Comparison of ENCODE assay signal across 10 cellular contexts in the genomic region with DNA sequence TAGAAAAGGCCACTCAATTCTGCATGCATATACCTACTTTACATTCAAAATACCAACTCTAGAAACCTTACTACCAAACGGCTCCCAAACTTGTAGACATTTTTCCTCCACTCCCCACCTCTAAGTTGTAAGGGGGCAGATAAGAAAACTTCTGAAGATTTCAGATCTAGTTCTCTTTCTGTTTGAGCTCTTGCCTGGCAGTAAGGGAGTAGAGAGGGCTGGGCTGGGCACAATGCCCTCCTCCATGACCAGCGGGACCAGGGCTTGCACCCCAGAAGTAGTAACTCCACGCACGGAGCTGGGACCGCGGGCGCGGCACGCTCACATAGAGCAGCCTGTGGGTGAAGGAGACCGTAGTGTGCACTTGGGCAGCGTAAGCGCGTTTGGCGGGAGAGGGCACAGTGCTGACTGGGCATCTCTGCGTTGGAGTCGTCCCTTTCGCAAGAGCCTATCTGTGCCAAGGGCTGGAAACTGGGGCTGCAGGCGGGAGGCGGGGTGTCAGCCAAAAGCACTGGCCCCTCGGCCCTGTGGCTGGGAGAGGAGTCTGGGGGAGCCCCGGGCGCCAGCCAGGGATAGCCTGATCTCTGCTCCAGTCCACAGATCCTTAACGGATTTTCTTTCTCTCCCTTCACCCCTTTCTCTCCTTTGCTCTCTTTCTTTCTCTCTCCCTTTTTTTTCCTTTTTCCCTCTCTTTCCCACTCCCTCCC. TPM values are rescaled to one million over a fixed set of nuclear protein-coding genes. Genes with fewer than 3 reads are reported as not detected.
DNase-seq lines count a peak whose midpoint lies in the region; ATAC-seq lines count a peak whose summit lies in the region.
"Had no signal": no experiment of that assay in that cellular context is flagged by ENCODE, and none has a peak within 500 bp of the region (broad histone marks: within the 10 kb centered on the region; RNA-seq: fewer than 3 reads in every experiment).

No MANE protein-coding gene starts in this region.

- no peaks in the 10 kb centered on the region for H3K4me1 ChIP-seq in skeletal muscle satellite cell (ENCODE audit: control insufficient read depth, insufficient read depth, low read length)
- H3K4me1 ChIP-seq: uterus had no signal

- peak overlapping the region; percentile 66 for H3K4me2 ChIP-seq in skeletal muscle satellite cell (ENCODE audit: low read length)

- no peak overlapping the region for H3K9ac ChIP-seq in skeletal muscle satellite cell (ENCODE audit: low read depth, low read length)

- H3K36me3 ChIP-seq in skeletal muscle satellite cell (ENCODE audit: insufficient read depth, low read length) = no peaks in the 10 kb centered on the region
- H3K36me3 ChIP-seq: uterus had no signal

- no peaks in the 10 kb centered on the region for H3K9me3 ChIP-seq in skeletal muscle satellite cell (replicated peaks; ENCODE audit: low read length)
- H3K9me3 ChIP-seq: uterus had no signal

- H3K4me3 ChIP-seq in skeletal muscle satellite cell (ENCODE audit: low read length) = no peak overlapping the region
- H3K4me3 ChIP-seq: uterus had no signal

- peaks cover 16% of the 10 kb centered on the region for H3K27me3 ChIP-seq in skeletal muscle satellite cell (ENCODE audit: control insufficient read depth, insufficient read depth, low read length)
- H3K27me3 ChIP-seq: uterus had no signal

- DNase-seq in NCI-H345 (lab: John Stamatoyannopoulos, UW) (peak; percentile 12), NCI-H345 treated with DMSO at 0.1 percent for 48 hours (lab: John Stamatoyannopoulos, UW; ENCODE audit: unreplicated experiment) (no peak), NCI-H524 treated with DMSO at 0.1 percent for 48 hours (lab: John Stamatoyannopoulos, UW) (peak; percentile 37), iPS DF 4.7 (ENCODE audit: extremely low read depth, low spot score) (peak; percentile 68), SIG-M5 (lab: John Stamatoyannopoulos, UW) (no peak)
- no peak for DNase-seq in activated effector memory CD4-positive, alpha-beta T cell treated with Interleukin-2 at 50 U/mL for 16 hours
- DNase-seq: activated naive CD4-positive, alpha-beta T cell; uterus had no signal

- ATAC-seq in HG03442 (IDR thresholded peaks at IDR 0.05; ENCODE audit: unreplicated experiment) = no peak

RNA-seq across cellular contexts. Expression of a gene that starts 32.4 kb away (rescaled TPM):
- under 0.01 and 1.0 TPM in 2 replicates for total RNA-seq in skeletal muscle satellite cell (2012; rRNA removed)

Comparison
In these comparisons a context has a peak if more than half of its experiments do, and no peak if none do; other contexts are left out.
1. DNase-seq: peak in NCI-H345 (single experiment), NCI-H524 treated with DMSO at 0.1 percent for 48 hours (single experiment) and iPS DF 4.7 (single experiment); none in NCI-H345 treated with DMSO at 0.1 percent for 48 hours (single experiment), activated effector memory CD4-positive, alpha-beta T cell treated with Interleukin-2 at 50 U/mL for 16 hours (single experiment) and SIG-M5 (single experiment).